In the genomic region with DNA sequence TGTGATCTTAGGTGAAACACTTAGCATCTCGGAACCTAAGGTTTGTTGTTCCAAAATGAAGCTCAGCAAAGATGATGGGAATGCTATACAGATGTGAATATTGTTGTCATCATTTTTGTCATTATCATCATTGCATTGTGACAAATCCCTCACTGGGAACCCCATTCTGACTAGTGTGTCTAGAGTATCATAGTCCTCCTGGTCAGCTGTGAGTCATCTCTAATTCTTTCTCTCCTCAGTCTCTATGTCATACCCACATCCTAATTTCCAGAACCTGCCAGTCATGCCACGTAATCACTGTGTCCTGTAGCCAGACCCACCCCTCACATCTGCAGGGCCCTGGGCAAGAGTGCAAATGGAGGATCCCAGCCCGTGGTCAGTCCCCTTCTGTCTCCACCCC, we compare ENCODE assay signal across 14 cellular contexts.
"Had no signal": no experiment of that assay in that cellular context is flagged by ENCODE, and none has a peak within 500 bp of the region (broad histone marks: within the 10 kb centered on the region; RNA-seq: fewer than 3 reads in every experiment).

No MANE protein-coding gene starts in this region.

- H3K36me3 Mint-ChIP-seq: naive B cell had no signal

- H3K9me3 ChIP-seq: body of pancreas, testis had no signal

- H3K4me3 Mint-ChIP-seq: activated CD8-positive, alpha-beta T cell treated with anti-CD3 and anti-CD28 coated beads, Interleukin-2, amount 10 ng/mL, durations not matched to agents 7 days and 5 days; central memory CD8-positive, alpha-beta T cell; naive B cell; stimulated activated naive CD8-positive, alpha-beta T cell treated with anti-CD3 and anti-CD28 coated beads, Interleukin-15, Interleukin-2, amounts not matched to agents 100 ng/mL and 50 ng/mL, for 24 hours had no signal

- H3K27me3 ChIP-seq: body of pancreas, testis had no signal

- H3K9ac ChIP-seq: parathyroid adenoma had no signal

- H2AFZ ChIP-seq: parathyroid adenoma had no signal

- H3K9me3 Mint-ChIP-seq: central memory CD8-positive, alpha-beta T cell; stimulated activated naive CD8-positive, alpha-beta T cell treated with anti-CD3 and anti-CD28 coated beads, Interleukin-15, Interleukin-2, amounts not matched to agents 100 ng/mL and 50 ng/mL, for 24 hours had no signal

- ATAC-seq: activated CD8-positive, alpha-beta T cell treated with anti-CD3 and anti-CD28 coated beads, Interleukin-2, amount 10 ng/mL, durations not matched to agents 7 days and 5 days; body of pancreas had no signal

- H3K79me2 ChIP-seq: parathyroid adenoma had no signal

- H3K4me1 Mint-ChIP-seq: central memory CD8-positive, alpha-beta T cell had no signal

- H3K4me3 ChIP-seq: body of pancreas, testis had no signal

- H3K4me1 ChIP-seq: body of pancreas, parathyroid adenoma, testis had no signal

- H3K27ac ChIP-seq: body of pancreas, parathyroid adenoma, testis had no signal

- DNase-seq: activated CD4-positive, alpha-beta T cell treated with anti-CD3 and anti-CD28 coated beads for 48 hours; activated CD8-positive, alpha-beta T cell treated with anti-CD3 and anti-CD28 coated beads, Interleukin-2, amount 10 ng/mL, durations not matched to agents 7 days and 5 days; activated naive CD4-positive, alpha-beta T cell treated with Interleukin-2 at 50 U/mL for 16 hours; body of pancreas; cortex of kidney; effector CD8-positive, alpha-beta T cell; hippocampal formation; naive B cell; stimulated activated CD4-positive, alpha-beta T cell treated with anti-CD3 and anti-CD28 coated beads, Interleukin-4, amount 100 ng/mL, for 1 hour; stimulated activated CD8-positive, alpha-beta memory T cell treated with anti-CD3 and anti-CD28 coated beads, Interleukin-4, amount 100 ng/mL, for 48 hours; testis had no signal

- H3K27ac Mint-ChIP-seq: activated CD8-positive, alpha-beta T cell treated with anti-CD3 and anti-CD28 coated beads, Interleukin-2, amount 10 ng/mL, durations not matched to agents 7 days and 5 days; naive B cell; stimulated activated naive CD8-positive, alpha-beta T cell treated with anti-CD3 and anti-CD28 coated beads, Interleukin-15, Interleukin-2, amounts not matched to agents 100 ng/mL and 50 ng/mL, for 24 hours had no signal
